ENCODE assay signal across 19 cellular contexts in genomic region chr13:40595693-40596092, GRCh38.
DNase-seq lines count a peak whose midpoint lies in the region; ATAC-seq lines count a peak whose summit lies in the region.
"Had no signal": no experiment of that assay in that cellular context is flagged by ENCODE, and none has a peak within 500 bp of the region (broad histone marks: within the 10 kb centered on the region; RNA-seq: fewer than 3 reads in every experiment).

No MANE protein-coding gene starts in this region.

- H3K9ac ChIP-seq in subcutaneous abdominal adipose tissue (ENCODE audit: low read length in 5 of 5): no peak overlapping the region
- H3K9ac ChIP-seq: neural progenitor cell had no signal

- H3K36me3 Mint-ChIP-seq in activated naive CD4-positive, alpha-beta T cell treated with anti-CD3 and anti-CD28 coated beads, Interleukin-2, amount 50 U/mL, for 24 hours: no peaks in the 10 kb centered on the region
- H3K36me3 Mint-ChIP-seq in activated naive CD4-positive, alpha-beta T cell treated with anti-CD3 and anti-CD28 coated beads, Interleukin-2, amount 10 ng/mL, durations not matched to agents 7 days and 5 days: peaks cover 14% of the 10 kb centered on the region
- peaks cover 15% of the 10 kb centered on the region for H3K36me3 Mint-ChIP-seq in activated T-helper 17 cell treated with anti-CD3 and anti-CD28 coated beads, Interleukin-2, amount 50 U/mL, for 72 hours (ENCODE audit: low read depth)

- peak overlapping the region; percentile 92 for H3K27ac Mint-ChIP-seq in activated naive CD4-positive, alpha-beta T cell treated with anti-CD3 and anti-CD28 coated beads, Interleukin-2, amount 50 U/mL, for 24 hours
- H3K27ac Mint-ChIP-seq in activated naive CD4-positive, alpha-beta T cell treated with anti-CD3 and anti-CD28 coated beads, Interleukin-2, amount 10 ng/mL, durations not matched to agents 7 days and 5 days: no peak overlapping the region
- peak overlapping the region; percentile 91 for H3K27ac Mint-ChIP-seq in activated T-helper 17 cell treated with anti-CD3 and anti-CD28 coated beads, Interleukin-2, amount 50 U/mL, for 72 hours
- H3K27ac Mint-ChIP-seq: neural progenitor cell had no signal

- no peak overlapping the region for H3K4me3 ChIP-seq in subcutaneous abdominal adipose tissue (ENCODE audit: low read depth in 1 of 5, low read length in 5 of 5)
- H3K4me3 ChIP-seq: colonic mucosa, HAP-1, lung, neural progenitor cell, Peyer's patch, right atrium auricular region had no signal

- peak overlapping the region; percentile 37 for H3K4me3 Mint-ChIP-seq in activated naive CD4-positive, alpha-beta T cell treated with anti-CD3 and anti-CD28 coated beads, Interleukin-2, amount 50 U/mL, for 24 hours
- H3K4me3 Mint-ChIP-seq in activated naive CD4-positive, alpha-beta T cell treated with anti-CD3 and anti-CD28 coated beads, Interleukin-2, amount 10 ng/mL, durations not matched to agents 7 days and 5 days: no peak overlapping the region
- peak overlapping the region; percentile 87 for H3K4me3 Mint-ChIP-seq in activated T-helper 17 cell treated with anti-CD3 and anti-CD28 coated beads, Interleukin-2, amount 50 U/mL, for 72 hours
- H3K4me3 Mint-ChIP-seq: neural progenitor cell had no signal

- ATAC-seq in activated T-helper 17 cell treated with anti-CD3 and anti-CD28 coated beads, Interleukin-2, amount 50 U/mL, for 72 hours (replicated peaks): no peak
- no peak for ATAC-seq in GM19351 (IDR thresholded peaks at IDR 0.05; ENCODE audit: unreplicated experiment)
- ATAC-seq: esophagus mucosa had no signal

- no peaks in the 10 kb centered on the region for H3K9me3 ChIP-seq in subcutaneous abdominal adipose tissue (ENCODE audit: control insufficient read depth in 5 of 5, low read length in 5 of 5)
- H3K9me3 ChIP-seq: colonic mucosa, HAP-1, Peyer's patch, right atrium auricular region had no signal

- H3K27me3 ChIP-seq in subcutaneous abdominal adipose tissue (ENCODE audit: control insufficient read depth in 5 of 5, insufficient read depth in 4 of 5, low read length in 5 of 5): no peaks in the 10 kb centered on the region
- H3K27me3 ChIP-seq: colonic mucosa, neural progenitor cell, Peyer's patch, right atrium auricular region had no signal

- peaks cover 99% of the 10 kb centered on the region for H3K4me1 Mint-ChIP-seq in activated naive CD4-positive, alpha-beta T cell treated with anti-CD3 and anti-CD28 coated beads, Interleukin-2, amount 50 U/mL, for 24 hours
- peaks cover 74% of the 10 kb centered on the region for H3K4me1 Mint-ChIP-seq in activated naive CD4-positive, alpha-beta T cell treated with anti-CD3 and anti-CD28 coated beads, Interleukin-2, amount 10 ng/mL, durations not matched to agents 7 days and 5 days
- H3K4me1 Mint-ChIP-seq in activated T-helper 17 cell treated with anti-CD3 and anti-CD28 coated beads, Interleukin-2, amount 50 U/mL, for 72 hours: peaks cover 71% of the 10 kb centered on the region

- no peak for DNase-seq in activated naive CD4-positive, alpha-beta T cell treated with anti-CD3 and anti-CD28 coated beads, Interleukin-2, amount 10 ng/mL, durations not matched to agents 7 days and 5 days
- DNase-seq in kidney tubule cell (ENCODE audit: low spot score) (peak; percentile 45), KG1 (lab: John Stamatoyannopoulos, UW) (no peak), hepatic stellate cell (ENCODE audit: low spot score) (no peak)
- DNase-seq: colonic mucosa; KBM-7; NCI-H1436 treated with DMSO at 0.1 percent for 48 hours; NCI-H510A treated with DMSO at 0.1 percent for 48 hours; Peyer's patch; stimulated activated CD4-positive, alpha-beta T cell treated with anti-CD3 and anti-CD28 coated beads, Interleukin-4, amount 100 ng/mL, for 4 hours had no signal

- H3K9me3 Mint-ChIP-seq in activated naive CD4-positive, alpha-beta T cell treated with anti-CD3 and anti-CD28 coated beads, Interleukin-2, amount 50 U/mL, for 24 hours: no peaks in the 10 kb centered on the region
- H3K9me3 Mint-ChIP-seq in activated naive CD4-positive, alpha-beta T cell treated with anti-CD3 and anti-CD28 coated beads, Interleukin-2, amount 10 ng/mL, durations not matched to agents 7 days and 5 days: no peaks in the 10 kb centered on the region
- H3K9me3 Mint-ChIP-seq in activated T-helper 17 cell treated with anti-CD3 and anti-CD28 coated beads, Interleukin-2, amount 50 U/mL, for 72 hours: no peaks in the 10 kb centered on the region

- H3K4me1 ChIP-seq in subcutaneous abdominal adipose tissue (ENCODE audit: control insufficient read depth in 5 of 5, insufficient read depth in 5 of 5, low read length in 5 of 5): peaks cover 0 to 50% (median 41%) of the 10 kb centered on the region in 5 donors
- H3K4me1 ChIP-seq: colonic mucosa, neural progenitor cell had no signal

- CTCF ChIA-PET in activated naive CD4-positive, alpha-beta T cell treated with anti-CD3 and anti-CD28 coated beads, Interleukin-2, amount 10 ng/mL, durations not matched to agents 7 days and 5 days (lab: Charles Lee): no interaction called here

- H3K36me3 ChIP-seq in subcutaneous abdominal adipose tissue (ENCODE audit: control insufficient read depth in 5 of 5, insufficient read depth in 5 of 5, low read length in 5 of 5): no peaks in the 10 kb centered on the region
- H3K36me3 ChIP-seq: colonic mucosa, HAP-1, neural progenitor cell, Peyer's patch, right atrium auricular region had no signal

- peak overlapping the region; percentile 58 for H3K27ac ChIP-seq in subcutaneous abdominal adipose tissue (ENCODE audit: low read depth, low read length)
- H3K27ac ChIP-seq: colonic mucosa, neural progenitor cell had no signal

- no peaks in the 10 kb centered on the region for H3K27me3 Mint-ChIP-seq in activated naive CD4-positive, alpha-beta T cell treated with anti-CD3 and anti-CD28 coated beads, Interleukin-2, amount 50 U/mL, for 24 hours
- H3K27me3 Mint-ChIP-seq in activated naive CD4-positive, alpha-beta T cell treated with anti-CD3 and anti-CD28 coated beads, Interleukin-2, amount 10 ng/mL, durations not matched to agents 7 days and 5 days: no peaks in the 10 kb centered on the region
- no peaks in the 10 kb centered on the region for H3K27me3 Mint-ChIP-seq in activated T-helper 17 cell treated with anti-CD3 and anti-CD28 coated beads, Interleukin-2, amount 50 U/mL, for 72 hours
